Comparison of ENCODE assay signal across 12 cellular contexts in genomic region chr13:21076265-21076653, GRCh38. TPM values are rescaled to one million over a fixed set of nuclear protein-coding genes. Genes with fewer than 3 reads are reported as not detected.
A peak's percentile ranks its signal among the peaks of the same experiment; 100 is the strongest.
DNase-seq lines count a peak whose midpoint lies in the region; ATAC-seq, FAIRE-seq and TF ChIP-seq lines count a peak whose summit lies in the region.
"Had no signal": no experiment of that assay in that cellular context is flagged by ENCODE, and none has a peak within 500 bp of the region (broad histone marks: within the 10 kb centered on the region; RNA-seq: fewer than 3 reads in every experiment).

No MANE protein-coding gene starts in this region.

- H3K9me3 Mint-ChIP-seq in naive thymus-derived CD8-positive, alpha-beta T cell: peaks cover 0 to 1% (median 0%) of the 10 kb centered on the region in 9 donors

- no peaks in the 10 kb centered on the region for H3K36me3 Mint-ChIP-seq in naive thymus-derived CD8-positive, alpha-beta T cell

- H3K4me3 ChIP-seq in heart left ventricle: peak overlapping the region in 11 of 12 donors; percentile 51 to 89 (median 69)
- H3K4me3 ChIP-seq in bronchial epithelial cell (ENCODE audit: low read depth, low read length): peak overlapping the region; percentile 52
- peak overlapping the region; percentile 37 to 60 for H3K4me3 ChIP-seq in uterus
- H3K4me3 ChIP-seq in spleen: peak overlapping the region in 4 of 8 donors; percentile 49 to 77 (median 58)

- H3K36me3 ChIP-seq in heart left ventricle (no peaks in the 10 kb centered on the region), bronchial epithelial cell (ENCODE audit: control insufficient read depth, insufficient read depth, low read length) (no peaks in the 10 kb centered on the region), uterus (no peaks in the 10 kb centered on the region), spleen (no peaks in the 10 kb centered on the region)
- H3K36me3 ChIP-seq: BE2C had no signal

- H3K27me3 ChIP-seq in heart left ventricle: no peaks in the 10 kb centered on the region
- H3K27me3 ChIP-seq in bronchial epithelial cell (ENCODE audit: control insufficient read depth, insufficient read depth, low read length): no peaks in the 10 kb centered on the region
- H3K27me3 ChIP-seq in uterus: no peaks in the 10 kb centered on the region
- H3K27me3 ChIP-seq in spleen (replicated peaks in 1 of 7): peaks cover 0 to 19% (median 0%) of the 10 kb centered on the region in 7 donors

- peak overlapping the region in 9 of 10 donors; percentile 10 to 84 (median 56) for H3K4me3 Mint-ChIP-seq in naive thymus-derived CD8-positive, alpha-beta T cell

- TF ChIP-seq CTCF in heart left ventricle (IDR thresholded peaks at IDR 0.05): no peak
- no peak for TF ChIP-seq CTCF in bronchial epithelial cell (IDR thresholded peaks at IDR 0.05; ENCODE audit: insufficient read depth, low read length, severe bottlenecking)
- TF ChIP-seq CTCF in uterus (IDR thresholded peaks at IDR 0.05): no peak
- no peak for TF ChIP-seq CTCF in spleen (IDR thresholded peaks at IDR 0.05 in 8 of 11, conservative IDR thresholded peaks at IDR 0.05 in 3 of 11)

- H3K4me1 Mint-ChIP-seq in naive thymus-derived CD8-positive, alpha-beta T cell: peaks cover 9 to 27% (median 20%) of the 10 kb centered on the region in 4 donors

- ATAC-seq in heart left ventricle: no peak
- no peak for ATAC-seq in Right ventricle myocardium inferior
- ATAC-seq in naive thymus-derived CD8-positive, alpha-beta T cell: peak; percentile 31 to 35
- ATAC-seq in HG02840 (IDR thresholded peaks at IDR 0.05; ENCODE audit: low FRiP score, unreplicated experiment): no peak

- no peaks in the 10 kb centered on the region for H3K9me3 ChIP-seq in heart left ventricle
- no peaks in the 10 kb centered on the region for H3K9me3 ChIP-seq in uterus
- no peaks in the 10 kb centered on the region for H3K9me3 ChIP-seq in spleen
- H3K9me3 ChIP-seq: BE2C had no signal

- H3K27ac ChIP-seq in heart left ventricle (peak overlapping the region in 3 of 12 donors; percentile 67 to 89 (median 87)), uterus (no peak overlapping the region), spleen (peak overlapping the region in 4 of 8 donors; percentile 54 to 87 (median 83))

- peaks cover 0 to 10% (median 0%) of the 10 kb centered on the region in 5 donors for H3K27me3 Mint-ChIP-seq in naive thymus-derived CD8-positive, alpha-beta T cell

- TF ChIP-seq POLR2A in heart left ventricle (IDR thresholded peaks at IDR 0.05) (no peak), uterus (IDR thresholded peaks at IDR 0.05) (no peak), spleen (IDR thresholded peaks at IDR 0.05) (no peak)

- H3K4me1 ChIP-seq in heart left ventricle (peaks cover 0 to 48% (median 15%) of the 10 kb centered on the region in 12 donors), uterus (no peaks in the 10 kb centered on the region), spleen (peaks cover 11 to 54% (median 27%) of the 10 kb centered on the region in 6 donors)
- H3K4me1 ChIP-seq: BE2C had no signal

- FAIRE-seq in bronchial epithelial cell (lab: Jason Lieb, UNC): no peak

- H3K27ac Mint-ChIP-seq in naive thymus-derived CD8-positive, alpha-beta T cell: peak overlapping the region in 2 of 10 donors; percentile 19 to 48

- intact Hi-C loops in heart left ventricle (cut with DNase I): no loop called here
- intact Hi-C loops in Right ventricle myocardium inferior (cut with DNase I): no loop called here
- intact Hi-C loops in uterus (cut with DNase I; ENCODE audit: low total_unique reads): no loop called here
- intact Hi-C loops in spleen (cut with DNase I; ENCODE audit: low total_unique reads): loop anchor here (10.0 kb wide), 1 partner anchor 51 kb away; no protein-coding TSS in a partner anchor

- 79 to 85% (median 80%) methylated on average over 17 of the region's 17 CpGs for WGBS in heart left ventricle, 4 donors
- WGBS in spleen, 5 donors: 59 to 65% (median 63%) methylated on average over 17 of the region's 17 CpGs

- no peak for DNase-seq in heart left ventricle
- no peak for DNase-seq in Right ventricle myocardium inferior (ENCODE audit: missing footprints)
- no peak for DNase-seq in bronchial epithelial cell (ENCODE audit: low read depth)
- peak in 2 of 10 donors; percentile 7 to 10 for DNase-seq in naive thymus-derived CD8-positive, alpha-beta T cell
- DNase-seq in uterus: no peak
- no peak for DNase-seq in central memory CD4-positive, alpha-beta T cell
- no peak for DNase-seq in spleen
- DNase-seq: BE2C; effector CD8-positive, alpha-beta T cell; KG1; NCI-H510A had no signal

- POLR2A ChIA-PET in naive thymus-derived CD8-positive, alpha-beta T cell (lab: Charles Lee): no interaction called here

RNA-seq across cellular contexts. Expression of gene LATS2, which starts 14.9 kb away (rescaled TPM):
- total RNA-seq in heart left ventricle (10 to 100 TPM; 16.6 to 35.6 (median 27.1) TPM), Right ventricle myocardium inferior (23.7 TPM), bronchial epithelial cell (5.3 and 6.9 TPM in 2 replicates), uterus (10 to 100 TPM in 3 of 4 donors, 1 to 10 TPM in 1; 8.5 to 32.5 (median 12.6) TPM), spleen (10 to 100 TPM; 20.9 to 34.6 (median 29.3) TPM)
- polyA plus RNA-seq in heart left ventricle (10 to 100 TPM in 1 of 2 donors, 1 to 10 TPM in 1; 7.8 to 22.9 TPM), spleen (1 to 10 TPM; 2.5 to 5.8 (median 2.7) TPM)
- total RNA-seq in naive thymus-derived CD8-positive, alpha-beta T cell: under 1 TPM; 0.60 to 0.70 TPM
- polyA plus RNA-seq in naive thymus-derived CD8-positive, alpha-beta T cell: under 1 TPM in 2 of 3 donors, not detected in 1; 0.06 to 0.15 TPM

Comparison
In these comparisons a context has a peak if more than half of its experiments do, and no peak if none do; other contexts are left out.
1. ATAC-seq: peak in naive thymus-derived CD8-positive, alpha-beta T cell (2 of 2); none in heart left ventricle (0 of 4), Right ventricle myocardium inferior (single experiment) and HG02840 (single experiment).